In genomic region chr2:187875271-187875670, GRCh38 we compare ENCODE assay signal across 15 cellular contexts.
"Had no signal": no experiment of that assay in that cellular context is flagged by ENCODE, and none has a peak within 500 bp of the region (broad histone marks: within the 10 kb centered on the region; RNA-seq: fewer than 3 reads in every experiment).

No MANE protein-coding gene starts in this region.

- H3K9me3 ChIP-seq: right atrium auricular region, tibial nerve, vagina had no signal

- H3K36me3 Mint-ChIP-seq: naive B cell; stimulated activated memory B cell treated with anti-CD40 and anti-IgM and Interleukin-4, amounts not matched to agents 10 μg/mL and 1 μg/mL and 100 μg/mL, for 72 hours had no signal

- DNase-seq: activated CD4-positive, alpha-beta T cell treated with anti-CD3 and anti-CD28 coated beads for 4 hours; activated CD8-positive, alpha-beta memory T cell treated with anti-CD3 and anti-CD28 coated beads, Interleukin-2, amount 50 U/mL, for 48 hours; activated CD8-positive, alpha-beta T cell treated with anti-CD3 and anti-CD28 coated beads, Interleukin-2, amount 10 ng/mL, durations not matched to agents 7 days and 5 days; activated naive CD4-positive, alpha-beta T cell; hypothalamus; kidney glomerular epithelial cell; midbrain; naive B cell; posterior cingulate gyrus had no signal

- H3K27me3 ChIP-seq: right atrium auricular region, tibial nerve, vagina had no signal

- H3K27ac Mint-ChIP-seq: activated CD8-positive, alpha-beta T cell treated with anti-CD3 and anti-CD28 coated beads, Interleukin-2, amount 10 ng/mL, durations not matched to agents 7 days and 5 days; activated T-helper 1 cell treated with anti-CD3 and anti-CD28 coated beads, Interleukin-12 subunit alpha, Interleukin-12 subunit beta, Interleukin-2, Interleukin-4 antibody, amounts not matched to agents 30 ng/mL and 10 ng/mL and 1 ng/mL, durations not matched to agents 14 hours and 24 hours and 36 hours; stimulated activated memory B cell treated with anti-CD40 and anti-IgM and Interleukin-4, amounts not matched to agents 10 μg/mL and 1 μg/mL and 100 μg/mL, for 72 hours had no signal

- H3K9me3 Mint-ChIP-seq: activated T-helper 1 cell treated with anti-CD3 and anti-CD28 coated beads, Interleukin-12 subunit alpha, Interleukin-12 subunit beta, Interleukin-2, Interleukin-4 antibody, amounts not matched to agents 30 ng/mL and 10 ng/mL and 1 ng/mL, durations not matched to agents 14 hours and 24 hours and 36 hours had no signal

- ATAC-seq: activated CD8-positive, alpha-beta T cell treated with anti-CD3 and anti-CD28 coated beads, Interleukin-2, amount 10 ng/mL, durations not matched to agents 7 days and 5 days; stimulated activated memory B cell treated with anti-CD40 and anti-IgM and Interleukin-4, amounts not matched to agents 10 μg/mL and 1 μg/mL and 100 μg/mL, for 72 hours had no signal

- H3K27ac ChIP-seq: right atrium auricular region, tibial nerve, vagina, VCaP had no signal

- H3K27me3 Mint-ChIP-seq: naive B cell; stimulated activated memory B cell treated with anti-CD40 and anti-IgM and Interleukin-4, amounts not matched to agents 10 μg/mL and 1 μg/mL and 100 μg/mL, for 72 hours had no signal

- H3K4me1 ChIP-seq: right atrium auricular region, vagina had no signal

- H3K36me3 ChIP-seq: right atrium auricular region, tibial nerve, vagina had no signal

- H3K4me3 Mint-ChIP-seq: activated CD8-positive, alpha-beta T cell treated with anti-CD3 and anti-CD28 coated beads, Interleukin-2, amount 10 ng/mL, durations not matched to agents 7 days and 5 days; activated T-helper 1 cell treated with anti-CD3 and anti-CD28 coated beads, Interleukin-12 subunit alpha, Interleukin-12 subunit beta, Interleukin-2, Interleukin-4 antibody, amounts not matched to agents 30 ng/mL and 10 ng/mL and 1 ng/mL, durations not matched to agents 14 hours and 24 hours and 36 hours; naive B cell; stimulated activated memory B cell treated with anti-CD40 and anti-IgM and Interleukin-4, amounts not matched to agents 10 μg/mL and 1 μg/mL and 100 μg/mL, for 72 hours had no signal

- H3K4me3 ChIP-seq: right atrium auricular region, tibial nerve, vagina had no signal

- H3K4me1 Mint-ChIP-seq: naive B cell; stimulated activated memory B cell treated with anti-CD40 and anti-IgM and Interleukin-4, amounts not matched to agents 10 μg/mL and 1 μg/mL and 100 μg/mL, for 72 hours had no signal
